1 cellular context compared by ENCODE assay signal in genomic region chr9:72485821-72486605, GRCh38.
TF ChIP-seq lines count a peak whose summit lies in the region.

No MANE protein-coding gene starts in this region.

TF ChIP-seq in A549, 52 proteins besides CTCF, POLR2A, EP300 and RAD21 (continued from another document):
- TF ChIP-seq, protein P1, sequence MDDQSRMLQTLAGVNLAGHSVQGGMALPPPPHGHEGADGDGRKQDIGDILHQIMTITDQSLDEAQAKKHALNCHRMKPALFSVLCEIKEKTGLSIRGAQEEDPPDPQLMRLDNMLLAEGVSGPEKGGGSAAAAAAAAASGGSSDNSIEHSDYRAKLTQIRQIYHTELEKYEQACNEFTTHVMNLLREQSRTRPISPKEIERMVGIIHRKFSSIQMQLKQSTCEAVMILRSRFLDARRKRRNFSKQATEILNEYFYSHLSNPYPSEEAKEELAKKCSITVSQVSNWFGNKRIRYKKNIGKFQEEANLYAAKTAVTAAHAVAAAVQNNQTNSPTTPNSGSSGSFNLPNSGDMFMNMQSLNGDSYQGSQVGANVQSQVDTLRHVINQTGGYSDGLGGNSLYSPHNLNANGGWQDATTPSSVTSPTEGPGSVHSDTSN (IDR thresholded peaks at IDR 0.05), result no peak
- TF ChIP-seq TP53 (CRISPR knock-in tag; IDR thresholded peaks at IDR 0.05) (no peak), PHF8 (IDR thresholded peaks at IDR 0.05; ENCODE audit: borderline replicate concordance, low read depth) (no peak), MAFK (IDR thresholded peaks at IDR 0.05; ENCODE audit: partially characterized antibody) (no peak), CHD4 (IDR thresholded peaks at IDR 0.05; ENCODE audit: borderline replicate concordance) (no peak), EHMT2 (IDR thresholded peaks at IDR 0.05; ENCODE audit: low read depth) (no peak), ZC3H11A (IDR thresholded peaks at IDR 0.05) (no peak), HDAC2 (IDR thresholded peaks at IDR 0.05) (no peak), NR3C1 (IDR thresholded peaks at IDR 0.05) (no peak), ZFP36 (IDR thresholded peaks at IDR 0.05; ENCODE audit: borderline replicate concordance, partially characterized antibody) (no peak), BHLHE40 (IDR thresholded peaks at IDR 0.05; ENCODE audit: low read depth, low read length) (no peak), HEYL (CRISPR knock-in tag; IDR thresholded peaks at IDR 0.05) (no peak), CEBPB (IDR thresholded peaks at IDR 0.05) (no peak), TFCP2L1 (CRISPR knock-in tag; IDR thresholded peaks at IDR 0.05) (no peak), HES2 (IDR thresholded peaks at IDR 0.05) (no peak)
- TF ChIP-seq, protein P2, sequence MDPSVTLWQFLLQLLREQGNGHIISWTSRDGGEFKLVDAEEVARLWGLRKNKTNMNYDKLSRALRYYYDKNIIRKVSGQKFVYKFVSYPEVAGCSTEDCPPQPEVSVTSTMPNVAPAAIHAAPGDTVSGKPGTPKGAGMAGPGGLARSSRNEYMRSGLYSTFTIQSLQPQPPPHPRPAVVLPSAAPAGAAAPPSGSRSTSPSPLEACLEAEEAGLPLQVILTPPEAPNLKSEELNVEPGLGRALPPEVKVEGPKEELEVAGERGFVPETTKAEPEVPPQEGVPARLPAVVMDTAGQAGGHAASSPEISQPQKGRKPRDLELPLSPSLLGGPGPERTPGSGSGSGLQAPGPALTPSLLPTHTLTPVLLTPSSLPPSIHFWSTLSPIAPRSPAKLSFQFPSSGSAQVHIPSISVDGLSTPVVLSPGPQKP (IDR thresholded peaks at IDR 0.05; ENCODE audit: low read depth, low read length), result no peak
- TF ChIP-seq, protein P3, sequence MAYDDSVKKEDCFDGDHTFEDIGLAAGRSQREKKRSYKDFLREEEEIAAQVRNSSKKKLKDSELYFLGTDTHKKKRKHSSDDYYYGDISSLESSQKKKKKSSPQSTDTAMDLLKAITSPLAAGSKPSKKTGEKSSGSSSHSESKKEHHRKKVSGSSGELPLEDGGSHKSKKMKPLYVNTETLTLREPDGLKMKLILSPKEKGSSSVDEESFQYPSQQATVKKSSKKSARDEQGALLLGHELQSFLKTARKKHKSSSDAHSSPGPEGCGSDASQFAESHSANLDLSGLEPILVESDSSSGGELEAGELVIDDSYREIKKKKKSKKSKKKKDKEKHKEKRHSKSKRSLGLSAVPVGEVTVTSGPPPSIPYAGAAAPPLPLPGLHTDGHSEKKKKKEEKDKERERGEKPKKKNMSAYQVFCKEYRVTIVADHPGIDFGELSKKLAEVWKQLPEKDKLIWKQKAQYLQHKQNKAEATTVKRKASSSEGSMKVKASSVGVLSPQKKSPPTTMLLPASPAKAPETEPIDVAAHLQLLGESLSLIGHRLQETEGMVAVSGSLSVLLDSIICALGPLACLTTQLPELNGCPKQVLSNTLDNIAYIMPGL (CRISPR knock-in tag; IDR thresholded peaks at IDR 0.05; ENCODE audit: borderline replicate concordance), result no peak
